In genomic region chr6:15296735-15297134, GRCh38 we compare ENCODE assay signal across 11 cellular contexts. TPM values are rescaled to one million over a fixed set of nuclear protein-coding genes. Genes with fewer than 3 reads are reported as not detected.
DNase-seq lines count a peak whose midpoint lies in the region; ATAC-seq and TF ChIP-seq lines count a peak whose summit lies in the region.
"Had no signal": no experiment of that assay in that cellular context is flagged by ENCODE, and none has a peak within 500 bp of the region (broad histone marks: within the 10 kb centered on the region; RNA-seq: fewer than 3 reads in every experiment).

No MANE protein-coding gene starts in this region.

- no peak overlapping the region for H3K23ac ChIP-seq in trophoblast cell (ENCODE audit: low read length)

- H3K27ac Mint-ChIP-seq in T-helper 1 cell treated with Interleukin-12 subunit alpha and Interleukin-12 subunit beta and Interleukin-4 antibody, amounts not matched to agents 30 μg/mL and 1 μg/mL, for 36 hours: peak overlapping the region; percentile 86

- no CpG with 5 or more reads among the region's 2 CpGs for WGBS in trophoblast cell (ENCODE audit: extremely low coverage, insufficient coverage, insufficient read length)
- WGBS in hepatocyte (ENCODE audit: low lambda C conversion rate, missing lambda C conversion rate): 90% methylated on average over 2 of the region's 2 CpGs

- H3K27me3 Mint-ChIP-seq in T-helper 1 cell treated with Interleukin-12 subunit alpha and Interleukin-12 subunit beta and Interleukin-4 antibody, amounts not matched to agents 30 μg/mL and 1 μg/mL, for 36 hours (ENCODE audit: low read depth): no peaks in the 10 kb centered on the region

- ATAC-seq in activated CD4-positive, CD25-positive, alpha-beta regulatory T cell treated with anti-CD3 and anti-CD28 coated beads, Interleukin-2, amount 50 U/mL, for 24 hours: peak; percentile 32 to 33
- ATAC-seq in GM21825 (IDR thresholded peaks at IDR 0.05; ENCODE audit: unreplicated experiment): peak; percentile 38

- no peak for DNase-seq in activated CD4-positive, CD25-positive, alpha-beta regulatory T cell treated with anti-CD3 and anti-CD28 coated beads, Interleukin-2, amount 50 U/mL, for 72 hours
- DNase-seq in trophoblast cell: no peak
- no peak for DNase-seq in NCI-H2081 (lab: John Stamatoyannopoulos, UW)
- no peak for DNase-seq in RKO (ENCODE audit: low spot score)
- DNase-seq in hepatocyte (ENCODE audit: low spot score): no peak
- DNase-seq: 8988T, NCI-H187 treated with DMSO at 0.1 percent for 48 hours had no signal

- no peaks in the 10 kb centered on the region for H3K79me1 ChIP-seq in trophoblast cell (ENCODE audit: low read length)

- H3K14ac ChIP-seq in trophoblast cell (ENCODE audit: low read length): no peak overlapping the region

- no peaks in the 10 kb centered on the region for H3K9me3 Mint-ChIP-seq in T-helper 1 cell treated with Interleukin-12 subunit alpha and Interleukin-12 subunit beta and Interleukin-4 antibody, amounts not matched to agents 30 μg/mL and 1 μg/mL, for 36 hours

- peaks cover 18% of the 10 kb centered on the region for H3K36me3 Mint-ChIP-seq in T-helper 1 cell treated with Interleukin-12 subunit alpha and Interleukin-12 subunit beta and Interleukin-4 antibody, amounts not matched to agents 30 μg/mL and 1 μg/mL, for 36 hours (ENCODE audit: low read depth)

- H3K79me2 ChIP-seq in trophoblast cell (ENCODE audit: control insufficient read depth, insufficient read depth, low read length, poor library complexity) (no peaks in the 10 kb centered on the region), hepatocyte (peaks cover 90% of the 10 kb centered on the region)

- no peak overlapping the region for H4K12ac ChIP-seq in trophoblast cell (ENCODE audit: low read depth, low read length)

- H3K9me2 ChIP-seq in hepatocyte (replicated peaks; ENCODE audit: insufficient read depth): no peaks in the 10 kb centered on the region

- H2BK5ac ChIP-seq in trophoblast cell (ENCODE audit: low read depth, low read length, poor library complexity): no peak overlapping the region

- H2BK120ac ChIP-seq in trophoblast cell (ENCODE audit: insufficient read depth, low read length, poor library complexity): no peak overlapping the region

- TF ChIP-seq CTCF in hepatocyte (IDR thresholded peaks at IDR 0.05; ENCODE audit: poor library complexity): no peak

- H3K4me3 ChIP-seq in trophoblast cell (ENCODE audit: low read depth, low read length): no peak overlapping the region
- H3K4me3 ChIP-seq in hepatocyte: no peak overlapping the region
- H3K4me3 ChIP-seq: lung had no signal

- no peak overlapping the region for H3K4me2 ChIP-seq in trophoblast cell (ENCODE audit: low read length)
- no peak overlapping the region for H3K4me2 ChIP-seq in hepatocyte

- no peak overlapping the region for H3K27ac ChIP-seq in trophoblast cell (ENCODE audit: low read depth, low read length)
- H3K27ac ChIP-seq in hepatocyte: no peak overlapping the region

- no peak overlapping the region for H4K91ac ChIP-seq in trophoblast cell (ENCODE audit: low read depth, low read length)

- H3K9ac ChIP-seq in trophoblast cell (ENCODE audit: low read length): no peak overlapping the region

- H4K8ac ChIP-seq in trophoblast cell (ENCODE audit: low read depth, low read length): no peak overlapping the region

- H3K4me1 Mint-ChIP-seq in T-helper 1 cell treated with Interleukin-12 subunit alpha and Interleukin-12 subunit beta and Interleukin-4 antibody, amounts not matched to agents 30 μg/mL and 1 μg/mL, for 36 hours (ENCODE audit: low read depth): peaks cover 75% of the 10 kb centered on the region

- no peak overlapping the region for H3K18ac ChIP-seq in trophoblast cell (ENCODE audit: low read length)

- H4K20me1 ChIP-seq in hepatocyte (ENCODE audit: insufficient read depth, poor library complexity, severe bottlenecking): peaks cover 14% of the 10 kb centered on the region

- H3K9me3 ChIP-seq in trophoblast cell (ENCODE audit: insufficient read depth, low read depth, low read length) (no peaks in the 10 kb centered on the region), hepatocyte (ENCODE audit: low read depth) (no peaks in the 10 kb centered on the region)

- no peaks in the 10 kb centered on the region for H3K27me3 ChIP-seq in trophoblast cell (ENCODE audit: insufficient read depth, low read length)
- H3K27me3 ChIP-seq in hepatocyte: no peaks in the 10 kb centered on the region

- H3K4me1 ChIP-seq in trophoblast cell (ENCODE audit: control insufficient read depth in 1 of 2, insufficient read depth in 2 of 2, low read length in 2 of 2): peaks cover 0 to 12% of the 10 kb centered on the region in 2 experiments
- H3K4me1 ChIP-seq in hepatocyte (ENCODE audit: insufficient read depth): peaks cover 16% of the 10 kb centered on the region

- no peak overlapping the region for H2BK12ac ChIP-seq in trophoblast cell (ENCODE audit: low read length)

- peak overlapping the region; percentile 68 for H3K4me3 Mint-ChIP-seq in T-helper 1 cell treated with Interleukin-12 subunit alpha and Interleukin-12 subunit beta and Interleukin-4 antibody, amounts not matched to agents 30 μg/mL and 1 μg/mL, for 36 hours

- peak overlapping the region; percentile 68 for H3K4ac ChIP-seq in trophoblast cell (ENCODE audit: low read depth, low read length)

- H3K36me3 ChIP-seq in trophoblast cell (ENCODE audit: control insufficient read depth in 1 of 2, insufficient read depth in 2 of 2, low read length in 2 of 2) (no peaks in the 10 kb centered on the region), hepatocyte (replicated peaks; ENCODE audit: insufficient read depth, low read depth) (no peaks in the 10 kb centered on the region)

- H2AFZ ChIP-seq in trophoblast cell (ENCODE audit: insufficient read depth, low read length, poor library complexity): no peak overlapping the region
- H2AFZ ChIP-seq in hepatocyte: no peak overlapping the region

- no peak overlapping the region for H2AK5ac ChIP-seq in trophoblast cell (ENCODE audit: low read length)

RNA-seq across cellular contexts. Expression of gene JARID2, which starts 50.9 kb away (rescaled TPM):
- 41.7 and 44.1 TPM in 2 replicates for polyA plus RNA-seq in trophoblast cell (2013)
- 7.7 and 11.6 TPM in 2 replicates for total RNA-seq in hepatocyte
- 4.6 and 6.8 TPM in 2 replicates for polyA plus RNA-seq in hepatocyte
